8 cellular contexts compared by ENCODE assay signal in the genomic region with DNA sequence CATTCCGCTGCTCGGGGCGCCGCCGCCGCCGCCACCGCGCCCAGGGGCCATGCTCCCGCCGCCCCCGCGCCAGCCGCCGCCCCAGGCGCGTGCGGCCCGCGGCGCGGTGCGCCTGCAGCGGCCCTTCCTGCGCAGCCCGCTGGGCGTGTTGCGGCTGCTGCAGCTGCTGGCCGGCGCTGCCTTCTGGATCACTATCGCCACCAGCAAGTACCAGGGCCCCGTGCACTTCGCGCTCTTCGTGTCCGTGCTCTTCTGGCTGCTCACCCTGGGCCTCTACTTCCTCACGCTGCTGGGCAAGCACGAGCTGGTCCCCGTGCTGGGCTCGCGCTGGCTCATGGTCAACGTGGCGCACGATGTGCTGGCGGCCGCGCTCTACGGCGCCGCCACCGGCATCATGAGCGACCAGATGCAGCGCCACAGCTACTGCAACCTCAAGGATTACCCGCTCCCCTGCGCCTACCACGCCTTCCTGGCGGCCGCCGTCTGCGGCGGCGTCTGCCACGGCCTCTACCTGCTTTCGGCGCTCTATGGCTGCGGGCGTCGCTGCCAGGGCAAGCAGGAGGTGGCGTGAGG. TPM values are rescaled to one million over a fixed set of nuclear protein-coding genes. Genes with fewer than 3 reads are reported as not detected.
DNase-seq lines count a peak whose midpoint lies in the region; ATAC-seq and TF ChIP-seq lines count a peak whose summit lies in the region.

No MANE protein-coding gene starts in this region.

- H4K20me1 ChIP-seq in BLaER1 treated with 17β-estradiol and CSF1 and Interleukin-3, amounts not matched to agents 10 nM and 100 nM: peaks cover 0 to 42% (median 41%) of the 10 kb centered on the region in 11 experiments; a peak in 18 of 22 replicates
- H4K20me1 ChIP-seq in neural cell (ENCODE audit: insufficient read depth): no peaks in the 10 kb centered on the region

- WGBS in thyroid gland, 2 donors: 1% methylated on average over 22 to 26 of the region's 69 CpGs

- peaks cover 14 to 37% (median 22%) of the 10 kb centered on the region in 11 experiments; a peak in 20 of 22 replicates for H3K36me3 ChIP-seq in BLaER1 treated with 17β-estradiol and CSF1 and Interleukin-3, amounts not matched to agents 10 nM and 100 nM
- no peaks in the 10 kb centered on the region for H3K36me3 ChIP-seq in neural cell (ENCODE audit: insufficient read depth, low read length)
- H3K36me3 ChIP-seq in thyroid gland: no peaks in the 10 kb centered on the region

- TF ChIP-seq EP300 in neural cell (conservative IDR thresholded peaks at IDR 0.05; ENCODE audit: poor library complexity, severe bottlenecking): no peak

- H3K9me2 ChIP-seq in neural cell (ENCODE audit: insufficient read depth, low read length): no peaks in the 10 kb centered on the region

- no peaks in the 10 kb centered on the region for H3K9me3 ChIP-seq in BLaER1 treated with 17β-estradiol and CSF1 and Interleukin-3, amounts not matched to agents 10 nM and 100 nM (replicated peaks in 1 of 11)
- H3K9me3 ChIP-seq in neural cell (ENCODE audit: low read length) (no peaks in the 10 kb centered on the region), thyroid gland (no peaks in the 10 kb centered on the region)

- peak overlapping the region; percentile 59 to 86 (median 80) for H3K4me3 ChIP-seq in BLaER1 treated with 17β-estradiol and CSF1 and Interleukin-3, amounts not matched to agents 10 nM and 100 nM
- peak overlapping the region; percentile 81 for H3K4me3 ChIP-seq in fibroblast of villous mesenchyme (ENCODE audit: low read depth, low read length)
- peak overlapping the region; percentile 77 for H3K4me3 ChIP-seq in neural cell (ENCODE audit: low read length)
- peak overlapping the region; percentile 15 to 61 (median 53) for H3K4me3 ChIP-seq in thyroid gland (replicated peaks in 1 of 3)

- H3K4me1 ChIP-seq in BLaER1 treated with 17β-estradiol and CSF1 and Interleukin-3, amounts not matched to agents 10 nM and 100 nM: peaks cover 49 to 73% (median 64%) of the 10 kb centered on the region in 10 experiments
- peaks cover 9 to 52% of the 10 kb centered on the region in 2 donors for H3K4me1 ChIP-seq in thyroid gland

- peak overlapping the region; percentile 88 to 100 (median 96) for H3K4me2 ChIP-seq in BLaER1 treated with 17β-estradiol and CSF1 and Interleukin-3, amounts not matched to agents 10 nM and 100 nM
- H3K4me2 ChIP-seq in neural cell (ENCODE audit: low read length): peak overlapping the region; percentile 59

- H2AFZ ChIP-seq in neural cell (ENCODE audit: low read depth, low read length): peak overlapping the region; percentile 40

- peak overlapping the region; percentile 91 to 97 (median 94) for H3K27ac ChIP-seq in BLaER1 treated with 17β-estradiol and CSF1 and Interleukin-3, amounts not matched to agents 10 nM and 100 nM
- H3K27ac ChIP-seq in neural cell (ENCODE audit: low read length) (peak overlapping the region; percentile 31), thyroid gland (peak overlapping the region; percentile 71 to 93 (median 82))

- ATAC-seq in GM19023 (IDR thresholded peaks at IDR 0.05; ENCODE audit: unreplicated experiment): peak; percentile 69
- ATAC-seq in HG03196 (IDR thresholded peaks at IDR 0.05; ENCODE audit: unreplicated experiment): peak; percentile 75

- peak; percentile 14 for TF ChIP-seq CTCF in fibroblast of villous mesenchyme (IDR thresholded peaks at IDR 0.05; ENCODE audit: insufficient read depth, low read depth, low read length)
- peak; percentile 68 for TF ChIP-seq CTCF in neural cell (IDR thresholded peaks at IDR 0.05; ENCODE audit: poor library complexity, severe bottlenecking)
- TF ChIP-seq CTCF in thyroid gland (IDR thresholded peaks at IDR 0.05): peak in 3 of 6 experiments; percentile 2 to 26 (median 21)

- intact Hi-C loops in thyroid gland (cut with DNase I): no loop called here

- no peaks in the 10 kb centered on the region for H3K79me2 ChIP-seq in neural cell (replicated peaks; ENCODE audit: insufficient read depth, low read length)

- H3K27me3 ChIP-seq in BLaER1 treated with 17β-estradiol and CSF1 and Interleukin-3, amounts not matched to agents 10 nM and 100 nM: no peaks in the 10 kb centered on the region
- H3K27me3 ChIP-seq in neural cell (ENCODE audit: insufficient read depth, low read depth, low read length): peaks cover 16% of the 10 kb centered on the region
- no peaks in the 10 kb centered on the region for H3K27me3 ChIP-seq in thyroid gland

- H3K9ac ChIP-seq in BLaER1 treated with 17β-estradiol and CSF1 and Interleukin-3, amounts not matched to agents 10 nM and 100 nM: peak overlapping the region; percentile 90 to 96 (median 93)
- H3K9ac ChIP-seq in neural cell (ENCODE audit: low read length): peak overlapping the region; percentile 68

- DNase-seq in OCI-M1 (lab: John Stamatoyannopoulos, UW) (peak; percentile 88), activated gamma-delta T cell treated with Interleukin-2 at 50 U/mL for 16 hours (peak; percentile 44), fibroblast of villous mesenchyme (ENCODE audit: low read depth) (peak; percentile 82), thyroid gland (peak; percentile 74 to 78)

- peak in 1 of 2 donors; percentile 28 for TF ChIP-seq POLR2A in thyroid gland (IDR thresholded peaks at IDR 0.05)

- no peaks in the 10 kb centered on the region for H3F3A ChIP-seq in neural cell (ENCODE audit: insufficient read depth, low read length, poor library complexity, severe bottlenecking)

- no peak for TF ChIP-seq RAD21 in neural cell (conservative IDR thresholded peaks at IDR 0.05)

TF ChIP-seq in neural cell, 6 proteins besides CTCF, POLR2A, EP300 and RAD21:
- TF ChIP-seq POLR2AphosphoS5 (IDR thresholded peaks at IDR 0.05) (peak; percentile 65), MXI1 (conservative IDR thresholded peaks at IDR 0.05; ENCODE audit: poor library complexity, severe bottlenecking) (peak; percentile 80)
- TF ChIP-seq, protein P1, sequence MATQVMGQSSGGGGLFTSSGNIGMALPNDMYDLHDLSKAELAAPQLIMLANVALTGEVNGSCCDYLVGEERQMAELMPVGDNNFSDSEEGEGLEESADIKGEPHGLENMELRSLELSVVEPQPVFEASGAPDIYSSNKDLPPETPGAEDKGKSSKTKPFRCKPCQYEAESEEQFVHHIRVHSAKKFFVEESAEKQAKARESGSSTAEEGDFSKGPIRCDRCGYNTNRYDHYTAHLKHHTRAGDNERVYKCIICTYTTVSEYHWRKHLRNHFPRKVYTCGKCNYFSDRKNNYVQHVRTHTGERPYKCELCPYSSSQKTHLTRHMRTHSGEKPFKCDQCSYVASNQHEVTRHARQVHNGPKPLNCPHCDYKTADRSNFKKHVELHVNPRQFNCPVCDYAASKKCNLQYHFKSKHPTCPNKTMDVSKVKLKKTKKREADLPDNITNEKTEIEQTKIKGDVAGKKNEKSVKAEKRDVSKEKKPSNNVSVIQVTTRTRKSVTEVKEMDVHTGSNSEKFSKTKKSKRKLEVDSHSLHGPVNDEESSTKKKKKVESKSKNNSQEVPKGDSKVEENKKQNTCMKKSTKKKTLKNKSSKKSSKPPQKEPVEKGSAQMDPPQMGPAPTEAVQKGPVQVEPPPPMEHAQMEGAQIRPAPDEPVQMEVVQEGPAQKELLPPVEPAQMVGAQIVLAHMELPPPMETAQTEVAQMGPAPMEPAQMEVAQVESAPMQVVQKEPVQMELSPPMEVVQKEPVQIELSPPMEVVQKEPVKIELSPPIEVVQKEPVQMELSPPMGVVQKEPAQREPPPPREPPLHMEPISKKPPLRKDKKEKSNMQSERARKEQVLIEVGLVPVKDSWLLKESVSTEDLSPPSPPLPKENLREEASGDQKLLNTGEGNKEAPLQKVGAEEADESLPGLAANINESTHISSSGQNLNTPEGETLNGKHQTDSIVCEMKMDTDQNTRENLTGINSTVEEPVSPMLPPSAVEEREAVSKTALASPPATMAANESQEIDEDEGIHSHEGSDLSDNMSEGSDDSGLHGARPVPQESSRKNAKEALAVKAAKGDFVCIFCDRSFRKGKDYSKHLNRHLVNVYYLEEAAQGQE (IDR thresholded peaks at IDR 0.05; ENCODE audit: borderline replicate concordance): no peak

RNA-seq across cellular contexts. Expression of a gene that starts 0.4 kb away (rescaled TPM):
- total RNA-seq in fibroblast of villous mesenchyme: 44.0 and 58.9 TPM in 2 replicates
- polyA plus RNA-seq in neural cell: 2.3 and 2.4 TPM in 2 replicates
- polyA minus RNA-seq in neural cell: 1.7 TPM in 2 replicates
- 10 to 100 TPM in 2 of 4 donors, 1 to 10 TPM in 2; 6.0 to 46.6 (median 10.5) TPM for total RNA-seq in thyroid gland

RNA-seq across cellular contexts. Expression of a gene that starts 23.0 kb away (rescaled TPM):
- total RNA-seq in fibroblast of villous mesenchyme: 19.6 and 22.0 TPM in 2 replicates
- 135 and 151 TPM in 2 replicates for polyA plus RNA-seq in neural cell
- 69.5 and 89.4 TPM in 2 replicates for polyA minus RNA-seq in neural cell
- 10 to 100 TPM; 18.4 to 43.5 (median 24.8) TPM for total RNA-seq in thyroid gland

RNA-seq across cellular contexts. Expression of a gene that starts 26.9 kb away (rescaled TPM):
- total RNA-seq in fibroblast of villous mesenchyme (12.5 and 19.6 TPM in 2 replicates), thyroid gland (10 to 100 TPM in 2 of 4 donors, 1 to 10 TPM in 2; 6.7 to 17.8 (median 11.2) TPM)
- polyA plus RNA-seq in neural cell: 0.94 and 1.3 TPM in 2 replicates
- polyA minus RNA-seq in neural cell: 1.5 and 2.5 TPM in 2 replicates

RNA-seq across cellular contexts. Expression of a gene that starts 57.9 kb away (rescaled TPM):
- total RNA-seq in fibroblast of villous mesenchyme: not detected in 2 replicates
- polyA plus RNA-seq in neural cell: 0.92 and 1.2 TPM in 2 replicates
- polyA minus RNA-seq in neural cell: 1.9 and 2.4 TPM in 2 replicates
- total RNA-seq in thyroid gland: under 1 TPM in 2 of 4 donors, not detected in 2; 0.22 to 0.40 TPM

Comparison
In these comparisons a context has a peak if more than half of its experiments do, and no peak if none do; other contexts are left out.
1. Peak in every context shown above with its lines: DNase-seq, ATAC-seq, H3K4me3 ChIP-seq and H3K27ac ChIP-seq.
2. H3K27ac ChIP-seq: peak in every context shown above with its lines; median percentile 94 in BLaER1 treated with 17β-estradiol and CSF1 and Interleukin-3, amounts not matched to agents 10 nM and 100 nM; 82 in thyroid gland; 31 in neural cell.